ENCODE assay signal across 22 cellular contexts in the genomic region with DNA sequence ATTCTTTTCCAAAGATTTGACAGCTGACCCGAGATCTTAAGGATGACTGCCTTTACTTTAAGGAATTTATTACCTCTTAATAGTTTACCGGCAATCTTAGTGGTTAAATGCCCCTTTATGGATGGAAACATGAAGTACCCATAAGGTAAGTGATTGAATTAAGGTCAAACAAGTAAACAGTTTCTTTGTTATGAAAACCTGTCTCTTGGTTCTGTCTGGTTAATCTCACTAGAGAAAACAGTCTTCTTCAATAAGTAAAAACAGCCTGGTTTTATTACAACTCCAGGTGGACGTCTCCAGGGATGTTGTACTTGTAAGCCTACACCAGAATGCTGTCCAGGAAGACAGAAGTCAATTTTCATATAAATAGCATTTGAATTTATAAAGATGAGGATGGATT.
"Had no signal": no experiment of that assay in that cellular context is flagged by ENCODE, and none has a peak within 500 bp of the region (broad histone marks: within the 10 kb centered on the region; RNA-seq: fewer than 3 reads in every experiment).

No MANE protein-coding gene starts in this region.

- DNase-seq: dorsolateral prefrontal cortex; effector CD4-positive, alpha-beta T cell; foreskin fibroblast; gastrocnemius medialis; heart right ventricle; hippocampal formation; left cardiac atrium; left ventricle myocardium superior; naive B cell; right cardiac atrium; stimulated activated CD4-positive, alpha-beta T cell treated with anti-CD3 and anti-CD28 coated beads, Interleukin-15, amount 100 ng/mL, for 24 hours; stimulated activated CD4-positive, alpha-beta T cell treated with anti-CD3 and anti-CD28 coated beads, Interleukin-2, amount 100 ng/mL, for 48 hours; stimulated activated naive B cell treated with anti-CD40 and anti-IgM and Interleukin-4, amounts not matched to agents 10 μg/mL and 1 μg/mL and 100 μg/mL, for 72 hours; upper lobe of right lung had no signal

- H3K4me3 ChIP-seq: dorsolateral prefrontal cortex, gastrocnemius medialis, heart right ventricle, lung, neural progenitor cell, skin epidermis, thoracic aorta, tibial nerve, upper lobe of right lung, vagina had no signal

- H3K36me3 ChIP-seq: gastrocnemius medialis, heart right ventricle, neural progenitor cell, thoracic aorta, tibial nerve, upper lobe of right lung, vagina had no signal

- H3K9me3 ChIP-seq: gastrocnemius medialis, heart right ventricle, thoracic aorta, tibial nerve, upper lobe of right lung, vagina had no signal

- H3K27me3 ChIP-seq: gastrocnemius medialis, heart right ventricle, neural progenitor cell, upper lobe of right lung, vagina had no signal

- H3K27ac ChIP-seq: dorsolateral prefrontal cortex, gastrocnemius medialis, heart right ventricle, neural progenitor cell, parathyroid adenoma, skin epidermis, thoracic aorta, tibial nerve, upper lobe of right lung, vagina had no signal

- H3K9ac ChIP-seq: neural progenitor cell, parathyroid adenoma had no signal

- H3K4me2 ChIP-seq: neural progenitor cell had no signal

- ATAC-seq: gastrocnemius medialis; heart right ventricle; left cardiac atrium; left ventricle myocardium superior; natural killer cell treated with Interleukin-12 subunit alpha and Interleukin-12 subunit beta and Interleukin-15 and Interleukin-18, amount 100 ng/mL, for 72 hours; right cardiac atrium; stimulated activated naive B cell treated with anti-CD40 and anti-IgM and Interleukin-4, amounts not matched to agents 10 μg/mL and 1 μg/mL and 100 μg/mL, for 72 hours; upper lobe of right lung had no signal

- H3K79me2 ChIP-seq: parathyroid adenoma had no signal

- H3K4me1 ChIP-seq: gastrocnemius medialis, heart right ventricle, parathyroid adenoma, tibial nerve, upper lobe of right lung, vagina had no signal

- H2AFZ ChIP-seq: neural progenitor cell, parathyroid adenoma had no signal
